ENCODE assay signal across 2 cellular contexts in the genomic region with DNA sequence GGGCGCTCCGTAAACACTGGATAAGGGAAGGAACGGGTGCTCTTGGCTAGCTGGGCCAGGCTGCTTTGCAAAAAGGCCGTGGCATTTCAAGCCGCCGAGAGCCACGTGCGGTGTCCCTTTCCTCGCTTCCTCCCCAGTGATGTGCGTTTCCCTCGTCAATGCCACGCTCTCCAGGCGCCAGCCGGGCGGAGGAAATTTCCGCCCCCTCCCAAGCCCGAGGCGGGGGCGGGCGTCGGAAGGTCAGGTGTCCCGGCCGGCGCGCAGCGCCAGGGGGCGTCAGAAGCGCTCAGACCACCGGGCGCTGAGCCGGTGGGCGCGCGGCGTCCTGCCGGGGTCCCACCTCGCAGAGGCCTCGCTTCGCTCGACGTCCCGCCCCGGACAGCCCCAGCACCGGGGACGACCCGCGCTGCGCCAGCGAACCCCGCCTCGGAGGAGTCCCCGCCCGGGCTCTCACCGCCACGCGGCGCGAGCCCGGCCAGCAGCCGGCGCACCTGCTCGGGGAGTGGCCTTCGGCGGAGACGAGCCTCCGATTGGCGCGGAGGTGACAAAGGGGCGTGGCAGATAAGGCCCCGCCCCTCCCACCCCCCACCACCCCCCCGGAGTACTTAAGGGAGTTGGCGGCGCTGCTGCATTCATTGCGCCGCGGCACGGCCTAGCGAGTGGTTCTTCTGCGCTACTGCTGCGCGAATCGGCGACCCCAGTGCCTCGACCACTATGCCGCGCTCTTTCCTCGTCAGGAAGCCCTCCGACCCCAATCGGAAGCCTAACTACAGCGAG.
A peak's percentile ranks its signal among the peaks of the same experiment; 100 is the strongest.
TF ChIP-seq lines count a peak whose summit lies in the region.

SNAI1 (plus strand) TSS at position 635 of the 777 bp plus-strand sequence; CDS start at position 715, 80 bp downstream.

TF ChIP-seq in HEK293, 187 proteins besides CTCF, POLR2A, EP300 and RAD21 (continued from another document and continues in another):
- TF ChIP-seq, protein P1, sequence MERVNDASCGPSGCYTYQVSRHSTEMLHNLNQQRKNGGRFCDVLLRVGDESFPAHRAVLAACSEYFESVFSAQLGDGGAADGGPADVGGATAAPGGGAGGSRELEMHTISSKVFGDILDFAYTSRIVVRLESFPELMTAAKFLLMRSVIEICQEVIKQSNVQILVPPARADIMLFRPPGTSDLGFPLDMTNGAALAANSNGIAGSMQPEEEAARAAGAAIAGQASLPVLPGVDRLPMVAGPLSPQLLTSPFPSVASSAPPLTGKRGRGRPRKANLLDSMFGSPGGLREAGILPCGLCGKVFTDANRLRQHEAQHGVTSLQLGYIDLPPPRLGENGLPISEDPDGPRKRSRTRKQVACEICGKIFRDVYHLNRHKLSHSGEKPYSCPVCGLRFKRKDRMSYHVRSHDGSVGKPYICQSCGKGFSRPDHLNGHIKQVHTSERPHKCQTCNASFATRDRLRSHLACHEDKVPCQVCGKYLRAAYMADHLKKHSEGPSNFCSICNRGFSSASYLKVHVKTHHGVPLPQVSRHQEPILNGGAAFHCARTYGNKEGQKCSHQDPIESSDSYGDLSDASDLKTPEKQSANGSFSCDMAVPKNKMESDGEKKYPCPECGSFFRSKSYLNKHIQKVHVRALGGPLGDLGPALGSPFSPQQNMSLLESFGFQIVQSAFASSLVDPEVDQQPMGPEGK (tag by site-specific recombination; IDR thresholded peaks at IDR 0.05): peak; percentile 53
- TF ChIP-seq ZNF184 (tag by site-specific recombination; IDR thresholded peaks at IDR 0.05) (no peak), ZNF16 (tag by site-specific recombination; IDR thresholded peaks at IDR 0.05; ENCODE audit: low read depth) (no peak), KLF8 (tag by site-specific recombination; IDR thresholded peaks at IDR 0.05) (peak; percentile 90), ZNF623 (tag by site-specific recombination; IDR thresholded peaks at IDR 0.05) (0 out of 2 replicates have a peak, but pooled peaks have one; percentile 25), ZXDB (tag by site-specific recombination; IDR thresholded peaks at IDR 0.05) (no peak; the same call in 1 of the 2 replicates), ZNF670 (tag by site-specific recombination; IDR thresholded peaks at IDR 0.05; ENCODE audit: low read depth) (no peak), SALL2 (tag by site-specific recombination; IDR thresholded peaks at IDR 0.05; ENCODE audit: borderline replicate concordance) (no peak), ZNF843 (tag by site-specific recombination; IDR thresholded peaks at IDR 0.05) (no peak), ZNF112 (tag by site-specific recombination; IDR thresholded peaks at IDR 0.05) (no peak), ZNF660 (tag by site-specific recombination; IDR thresholded peaks at IDR 0.05) (no peak), ZNF19 (tag by site-specific recombination; IDR thresholded peaks at IDR 0.05; ENCODE audit: low read depth) (no peak), ZNF23 (tag by site-specific recombination; IDR thresholded peaks at IDR 0.05; ENCODE audit: borderline replicate concordance) (no peak), SP2 (tag by site-specific recombination; IDR thresholded peaks at IDR 0.05) (peak; percentile 62), EGR2 (tag by site-specific recombination; IDR thresholded peaks at IDR 0.05; ENCODE audit: low read depth) (peak; percentile 80), ZSCAN30 (tag by site-specific recombination; IDR thresholded peaks at IDR 0.05) (peak; percentile 66), ZBTB8A (tag by site-specific recombination; IDR thresholded peaks at IDR 0.05) (peak; percentile 77), ZNF311 (tag by site-specific recombination; IDR thresholded peaks at IDR 0.05; ENCODE audit: borderline replicate concordance) (no peak), ZNF398 (tag by site-specific recombination; IDR thresholded peaks at IDR 0.05) (peak; percentile 73; the same call in 1 of the 2 replicates)
- TF ChIP-seq, protein P2, sequence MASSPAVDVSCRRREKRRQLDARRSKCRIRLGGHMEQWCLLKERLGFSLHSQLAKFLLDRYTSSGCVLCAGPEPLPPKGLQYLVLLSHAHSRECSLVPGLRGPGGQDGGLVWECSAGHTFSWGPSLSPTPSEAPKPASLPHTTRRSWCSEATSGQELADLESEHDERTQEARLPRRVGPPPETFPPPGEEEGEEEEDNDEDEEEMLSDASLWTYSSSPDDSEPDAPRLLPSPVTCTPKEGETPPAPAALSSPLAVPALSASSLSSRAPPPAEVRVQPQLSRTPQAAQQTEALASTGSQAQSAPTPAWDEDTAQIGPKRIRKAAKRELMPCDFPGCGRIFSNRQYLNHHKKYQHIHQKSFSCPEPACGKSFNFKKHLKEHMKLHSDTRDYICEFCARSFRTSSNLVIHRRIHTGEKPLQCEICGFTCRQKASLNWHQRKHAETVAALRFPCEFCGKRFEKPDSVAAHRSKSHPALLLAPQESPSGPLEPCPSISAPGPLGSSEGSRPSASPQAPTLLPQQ (tag by site-specific recombination; IDR thresholded peaks at IDR 0.05): peak; percentile 56
- TF ChIP-seq, protein P3, sequence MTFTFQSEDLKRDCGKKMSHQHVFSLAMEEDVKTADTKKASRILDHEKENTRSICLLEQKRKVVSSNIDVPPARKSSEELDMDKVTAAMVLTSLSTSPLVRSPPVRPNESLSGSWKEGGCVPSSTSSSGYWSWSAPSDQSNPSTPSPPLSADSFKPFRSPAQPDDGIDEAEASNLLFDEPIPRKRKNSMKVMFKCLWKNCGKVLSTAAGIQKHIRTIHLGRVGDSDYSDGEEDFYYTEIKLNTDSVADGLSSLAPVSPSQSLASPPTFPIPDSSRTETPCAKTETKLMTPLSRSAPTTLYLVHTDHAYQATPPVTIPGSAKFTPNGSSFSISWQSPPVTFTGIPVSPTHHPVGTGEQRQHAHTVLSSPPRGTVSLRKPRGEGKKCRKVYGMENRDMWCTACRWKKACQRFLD (tag by site-specific recombination; IDR thresholded peaks at IDR 0.05): no peak
- TF ChIP-seq, protein P4, sequence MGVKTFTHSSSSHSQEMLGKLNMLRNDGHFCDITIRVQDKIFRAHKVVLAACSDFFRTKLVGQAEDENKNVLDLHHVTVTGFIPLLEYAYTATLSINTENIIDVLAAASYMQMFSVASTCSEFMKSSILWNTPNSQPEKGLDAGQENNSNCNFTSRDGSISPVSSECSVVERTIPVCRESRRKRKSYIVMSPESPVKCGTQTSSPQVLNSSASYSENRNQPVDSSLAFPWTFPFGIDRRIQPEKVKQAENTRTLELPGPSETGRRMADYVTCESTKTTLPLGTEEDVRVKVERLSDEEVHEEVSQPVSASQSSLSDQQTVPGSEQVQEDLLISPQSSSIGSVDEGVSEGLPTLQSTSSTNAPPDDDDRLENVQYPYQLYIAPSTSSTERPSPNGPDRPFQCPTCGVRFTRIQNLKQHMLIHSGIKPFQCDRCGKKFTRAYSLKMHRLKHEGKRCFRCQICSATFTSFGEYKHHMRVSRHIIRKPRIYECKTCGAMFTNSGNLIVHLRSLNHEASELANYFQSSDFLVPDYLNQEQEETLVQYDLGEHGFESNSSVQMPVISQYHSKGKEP (tag by site-specific recombination; IDR thresholded peaks at IDR 0.05): no peak

TF ChIP-seq in SK-N-SH, 30 proteins besides CTCF, POLR2A, EP300 and RAD21 (continued from another document):
- no peak for TF ChIP-seq REST (IDR thresholded peaks at IDR 0.05; ENCODE audit: low read depth, low read length)
- TF ChIP-seq RFX5 (IDR thresholded peaks at IDR 0.05; ENCODE audit: low read length): no peak
- no peak for TF ChIP-seq MEF2A (IDR thresholded peaks at IDR 0.05; ENCODE audit: borderline replicate concordance, low read depth)
- TF ChIP-seq SMC3 (IDR thresholded peaks at IDR 0.05; ENCODE audit: low read depth, low read length): peak; percentile 56
- TF ChIP-seq MXI1 (IDR thresholded peaks at IDR 0.05; ENCODE audit: low read depth, low read length): peak; percentile 78
- peak; percentile 43; the same call in 1 of the 2 replicates for TF ChIP-seq NRF1 (IDR thresholded peaks at IDR 0.05; ENCODE audit: low read depth, low read length)
- peak; percentile 69 for TF ChIP-seq MAX (IDR thresholded peaks at IDR 0.05; ENCODE audit: low read depth)
- TF ChIP-seq, protein P5, sequence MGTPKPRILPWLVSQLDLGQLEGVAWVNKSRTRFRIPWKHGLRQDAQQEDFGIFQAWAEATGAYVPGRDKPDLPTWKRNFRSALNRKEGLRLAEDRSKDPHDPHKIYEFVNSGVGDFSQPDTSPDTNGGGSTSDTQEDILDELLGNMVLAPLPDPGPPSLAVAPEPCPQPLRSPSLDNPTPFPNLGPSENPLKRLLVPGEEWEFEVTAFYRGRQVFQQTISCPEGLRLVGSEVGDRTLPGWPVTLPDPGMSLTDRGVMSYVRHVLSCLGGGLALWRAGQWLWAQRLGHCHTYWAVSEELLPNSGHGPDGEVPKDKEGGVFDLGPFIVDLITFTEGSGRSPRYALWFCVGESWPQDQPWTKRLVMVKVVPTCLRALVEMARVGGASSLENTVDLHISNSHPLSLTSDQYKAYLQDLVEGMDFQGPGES (IDR thresholded peaks at IDR 0.05; ENCODE audit: low read depth, low read length): no peak
- TF ChIP-seq NFIC (IDR thresholded peaks at IDR 0.05; ENCODE audit: borderline replicate concordance): no peak
- no peak for TF ChIP-seq TCF12 (IDR thresholded peaks at IDR 0.05)
- no peak for TF ChIP-seq EZH2phosphoT487 (IDR thresholded peaks at IDR 0.05; ENCODE audit: borderline replicate concordance, low read depth)
- no peak for TF ChIP-seq FOSL2 (IDR thresholded peaks at IDR 0.05; ENCODE audit: borderline replicate concordance, low read depth)
- no peak for TF ChIP-seq CHD2 (IDR thresholded peaks at IDR 0.05; ENCODE audit: low read length, partially characterized antibody)
- TF ChIP-seq TEAD4 (IDR thresholded peaks at IDR 0.05; ENCODE audit: borderline replicate concordance, insufficient read depth): no peak
- TF ChIP-seq USF2 (IDR thresholded peaks at IDR 0.05; ENCODE audit: borderline replicate concordance, low read depth, low read length): no peak
- peak; percentile 86 for TF ChIP-seq TAF1 (IDR thresholded peaks at IDR 0.05; ENCODE audit: borderline replicate concordance, low read depth, low read length)
- TF ChIP-seq POLR2AphosphoS5 (IDR thresholded peaks at IDR 0.05; ENCODE audit: low read depth, low read length): peak; percentile 99
- TF ChIP-seq USF1 (IDR thresholded peaks at IDR 0.05; ENCODE audit: borderline replicate concordance, low read depth): no peak
- TF ChIP-seq JUND (IDR thresholded peaks at IDR 0.05): no peak
- TF ChIP-seq ZBTB33 (IDR thresholded peaks at IDR 0.05; ENCODE audit: borderline replicate concordance, low read depth): no peak
- TF ChIP-seq SIN3A (IDR thresholded peaks at IDR 0.05; ENCODE audit: borderline replicate concordance, low read depth, low read length): peak; percentile 70
- TF ChIP-seq GABPA (IDR thresholded peaks at IDR 0.05; ENCODE audit: low read depth): no peak
